In genomic region chr3:194098036-194098871, GRCh38 we compare ENCODE assay signal across 1 cellular context.
TF ChIP-seq lines count a peak whose summit lies in the region.

No MANE protein-coding gene starts in this region.

TF ChIP-seq in K562, 482 proteins besides CTCF, POLR2A, EP300 and RAD21 (continues in another document):
- TF ChIP-seq KLF13 (tag; IDR thresholded peaks at IDR 0.05; ENCODE audit: borderline replicate concordance, low read depth) (no peak), ZBTB40 (IDR thresholded peaks at IDR 0.05) (no peak; the same call in 1 of the 2 replicates), ZBTB40 (CRISPR knock-in tag; IDR thresholded peaks at IDR 0.05) (no peak), NFATC3 (IDR thresholded peaks at IDR 0.05) (no peak), MCM7 (IDR thresholded peaks at IDR 0.05) (no peak), KLF1 (tag; IDR thresholded peaks at IDR 0.05) (no peak), TCFL5 (CRISPR knock-in tag; conservative IDR thresholded peaks at IDR 0.05) (no peak), NR2C2 (CRISPR knock-in tag; IDR thresholded peaks at IDR 0.05) (no peak), NR2C2 (tag; IDR thresholded peaks at IDR 0.05) (no peak), ZFP30 (CRISPR knock-in tag; IDR thresholded peaks at IDR 0.05; ENCODE audit: borderline replicate concordance) (no peak), ASH1L (IDR thresholded peaks at IDR 0.05; ENCODE audit: borderline replicate concordance, low read depth, partially characterized antibody) (no peak), MCM3 (IDR thresholded peaks at IDR 0.05) (no peak), HNRNPK (IDR thresholded peaks at IDR 0.05; ENCODE audit: low read depth, low read length, poor library complexity, severe bottlenecking) (no peak), GABPA (tag; conservative IDR thresholded peaks at IDR 0.05; ENCODE audit: low read depth) (0 out of 2 replicates have a peak, but pooled peaks have one; percentile 29), ZNF3 (CRISPR knock-in tag; IDR thresholded peaks at IDR 0.05) (no peak), ZFP1 (CRISPR knock-in tag; IDR thresholded peaks at IDR 0.05) (no peak), MITF (IDR thresholded peaks at IDR 0.05) (no peak), TGIF2 (CRISPR knock-in tag; IDR thresholded peaks at IDR 0.05) (no peak), JUNB (CRISPR knock-in tag; conservative IDR thresholded peaks at IDR 0.05) (no peak), ZNF764 (CRISPR knock-in tag; IDR thresholded peaks at IDR 0.05; ENCODE audit: low read depth) (no peak), ELF1 (tag; IDR thresholded peaks at IDR 0.05) (0 out of 2 replicates have a peak, but pooled peaks have one; percentile 21), SLC30A9 (CRISPR knock-in tag; IDR thresholded peaks at IDR 0.05) (no peak), TAL1 (IDR thresholded peaks at IDR 0.05) (no peak), ATF3 (IDR thresholded peaks at IDR 0.05) (no peak), ATF3 (CRISPR knock-in tag; conservative IDR thresholded peaks at IDR 0.05) (no peak), HMGXB4 (CRISPR knock-in tag; IDR thresholded peaks at IDR 0.05) (no peak), HBP1 (CRISPR knock-in tag; IDR thresholded peaks at IDR 0.05) (no peak), CEBPB (tag; IDR thresholded peaks at IDR 0.05) (no peak), ZNF232 (CRISPR knock-in tag; IDR thresholded peaks at IDR 0.05) (no peak), ZNF146 (CRISPR knock-in tag; IDR thresholded peaks at IDR 0.05; ENCODE audit: unreplicated experiment) (no peak), ID3 (CRISPR knock-in tag; IDR thresholded peaks at IDR 0.05) (no peak), ID3 (tag; IDR thresholded peaks at IDR 0.05) (no peak), KDM1A (IDR thresholded peaks at IDR 0.05) (0 out of 4 replicates have a peak, but pooled peaks of 1 of the 2 experiments have one; percentile 9), UBTF (IDR thresholded peaks at IDR 0.05; ENCODE audit: borderline replicate concordance in 1 of 2, low read depth in 2 of 2, low read length in 2 of 2) (0 out of 4 replicates have a peak, but pooled peaks of 1 of the 2 experiments have one; percentile 34), REST (CRISPR knock-in tag; IDR thresholded peaks at IDR 0.05; ENCODE audit: low read depth) (no peak), MCM5 (IDR thresholded peaks at IDR 0.05; ENCODE audit: low read depth) (no peak), GATA2 (CRISPR knock-in tag; IDR thresholded peaks at IDR 0.05) (no peak), NR4A1 (CRISPR knock-in tag; IDR thresholded peaks at IDR 0.05) (no peak), NR4A1 (tag; IDR thresholded peaks at IDR 0.05) (0 out of 2 replicates have a peak, but pooled peaks have one; percentile 24), NCOA1 (IDR thresholded peaks at IDR 0.05; ENCODE audit: low read depth) (no peak), ARNT (IDR thresholded peaks at IDR 0.05) (no peak), CHD4 (IDR thresholded peaks at IDR 0.05; ENCODE audit: insufficient read depth, insufficient replicate concordance, low read depth, low read length, poor library complexity, severe bottlenecking) (no peak), OTX1 (CRISPR knock-in tag; IDR thresholded peaks at IDR 0.05) (no peak), KAT8 (IDR thresholded peaks at IDR 0.05; ENCODE audit: low read depth) (no peak), ZNF24 (IDR thresholded peaks at IDR 0.05) (no peak)
